In genomic region chr2:158359846-158360245, GRCh38 we compare ENCODE assay signal across 12 cellular contexts.
DNase-seq lines count a peak whose midpoint lies in the region; ATAC-seq and TF ChIP-seq lines count a peak whose summit lies in the region.
"Had no signal": no experiment of that assay in that cellular context is flagged by ENCODE, and none has a peak within 500 bp of the region (broad histone marks: within the 10 kb centered on the region; RNA-seq: fewer than 3 reads in every experiment).

No MANE protein-coding gene starts in this region.

- H3K4me1 ChIP-seq in neural progenitor cell (peaks cover 6% of the 10 kb centered on the region), esophagus muscularis mucosa (no peaks in the 10 kb centered on the region)

- 92% methylated on average over 4 of the region's 4 CpGs for WGBS in esophagus muscularis mucosa

- no peak overlapping the region for H2AFZ ChIP-seq in neural progenitor cell (replicated peaks)

- no peak for TF ChIP-seq CTCF in WTC11 (IDR thresholded peaks at IDR 0.05)
- no peak for TF ChIP-seq CTCF in neural progenitor cell (IDR thresholded peaks at IDR 0.05)
- TF ChIP-seq CTCF in esophagus muscularis mucosa (IDR thresholded peaks at IDR 0.05): no peak

- intact Hi-C loops in activated CD4-positive, alpha-beta T cell treated with anti-CD3 and anti-CD28 coated beads for 36 hours (cut with DNase I, micrococcal nuclease): loop anchor here in 1 of 2 experiments (1.0 kb wide), 1 partner anchor 16 kb away; no protein-coding TSS in a partner anchor
- intact Hi-C loops in posterior vena cava (cut with DNase I): no loop called here
- intact Hi-C loops in esophagus muscularis mucosa (cut with DNase I): no loop called here

- no peaks in the 10 kb centered on the region for H3K36me3 ChIP-seq in neural progenitor cell
- no peaks in the 10 kb centered on the region for H3K36me3 ChIP-seq in esophagus muscularis mucosa

- CTCF ChIA-PET in activated CD4-positive, alpha-beta T cell treated with anti-CD3 and anti-CD28 coated beads for 36 hours (lab: Charles Lee): no interaction called here
- CTCF ChIA-PET in WTC11 (lab: Charles Lee): no interaction called here

- H3F3A ChIP-seq in neural progenitor cell (ENCODE audit: low read depth): no peaks in the 10 kb centered on the region

- no peak for TF ChIP-seq POLR2A in esophagus muscularis mucosa (IDR thresholded peaks at IDR 0.05; ENCODE audit: low read depth)

- H3K27me3 ChIP-seq in neural progenitor cell: no peaks in the 10 kb centered on the region
- no peaks in the 10 kb centered on the region for H3K27me3 ChIP-seq in esophagus muscularis mucosa

- H3K27ac ChIP-seq in neural progenitor cell: peak overlapping the region; percentile 10
- H3K27ac ChIP-seq in esophagus muscularis mucosa (replicated peaks in 1 of 4): no peak overlapping the region

- H3K27me3 Mint-ChIP-seq in activated CD4-positive, alpha-beta T cell treated with anti-CD3 and anti-CD28 coated beads for 36 hours: no peaks in the 10 kb centered on the region
- peaks cover 10% of the 10 kb centered on the region for H3K27me3 Mint-ChIP-seq in WTC11 (ENCODE audit: low read depth)
- no peaks in the 10 kb centered on the region for H3K27me3 Mint-ChIP-seq in neural progenitor cell (ENCODE audit: insufficient read depth, low read depth)
- H3K27me3 Mint-ChIP-seq: natural killer cell treated with Interleukin-12 subunit alpha and Interleukin-12 subunit beta and Interleukin-15 and Interleukin-18, amount 100 ng/mL, for 72 hours had no signal

- H3K4me3 ChIP-seq in neural progenitor cell (no peak overlapping the region), esophagus muscularis mucosa (no peak overlapping the region)

- no peak overlapping the region for H3K9ac ChIP-seq in neural progenitor cell

- no peak overlapping the region for H3K4me3 Mint-ChIP-seq in activated CD4-positive, alpha-beta T cell treated with anti-CD3 and anti-CD28 coated beads for 36 hours
- H3K4me3 Mint-ChIP-seq in WTC11: no peak overlapping the region
- no peak overlapping the region for H3K4me3 Mint-ChIP-seq in neural progenitor cell
- H3K4me3 Mint-ChIP-seq: natural killer cell treated with Interleukin-12 subunit alpha and Interleukin-12 subunit beta and Interleukin-15 and Interleukin-18, amount 100 ng/mL, for 72 hours had no signal

- H3K9me3 Mint-ChIP-seq in activated CD4-positive, alpha-beta T cell treated with anti-CD3 and anti-CD28 coated beads for 36 hours (ENCODE audit: low read depth): peaks cover 2% of the 10 kb centered on the region
- peaks cover 44% of the 10 kb centered on the region for H3K9me3 Mint-ChIP-seq in WTC11
- H3K9me3 Mint-ChIP-seq in neural progenitor cell: peaks cover 26% of the 10 kb centered on the region

- H3K4me2 ChIP-seq in neural progenitor cell: peak overlapping the region; percentile 42

- H4K20me1 ChIP-seq in neural progenitor cell (ENCODE audit: low read depth): no peaks in the 10 kb centered on the region

- no peaks in the 10 kb centered on the region for H3K9me3 ChIP-seq in neural progenitor cell (ENCODE audit: low read depth)
- H3K9me3 ChIP-seq in esophagus muscularis mucosa: peaks cover 0 to 6% (median 0%) of the 10 kb centered on the region in 4 donors

- no peak for TF ChIP-seq EP300 in esophagus muscularis mucosa (IDR thresholded peaks at IDR 0.05)

- H3K4me1 Mint-ChIP-seq in activated CD4-positive, alpha-beta T cell treated with anti-CD3 and anti-CD28 coated beads for 36 hours: no peaks in the 10 kb centered on the region
- peaks cover 13% of the 10 kb centered on the region for H3K4me1 Mint-ChIP-seq in WTC11
- H3K4me1 Mint-ChIP-seq in neural progenitor cell: peaks cover 3% of the 10 kb centered on the region

- DNase-seq in activated CD4-positive, alpha-beta T cell treated with anti-CD3 and anti-CD28 coated beads for 36 hours: peak; percentile 14
- no peak for DNase-seq in activated CD4-positive, alpha-beta T cell treated with anti-CD3 and anti-CD28 coated beads, Interleukin-2, amount 50 U/mL, for 4 hours
- DNase-seq in HT-29 (ENCODE audit: low spot score): peak; percentile 74
- DNase-seq in WTC11 (ENCODE audit: low spot score): peak; percentile 19
- peak; percentile 54 for DNase-seq in neural progenitor cell (ENCODE audit: low spot score)
- no peak for DNase-seq in posterior vena cava (ENCODE audit: low spot score)
- no peak for DNase-seq in DMS 273 treated with DMSO at 0.1 percent for 48 hours (lab: John Stamatoyannopoulos, UW)
- DNase-seq in esophagus muscularis mucosa (ENCODE audit: extremely low spot score): no peak
- DNase-seq: central memory CD4-positive, alpha-beta T cell; NCI-H1436 treated with DMSO at 0.1 percent for 48 hours; SHP77 treated with DMSO at 0.1 percent for 48 hours had no signal

- POLR2A ChIA-PET in activated CD4-positive, alpha-beta T cell treated with anti-CD3 and anti-CD28 coated beads for 36 hours (lab: Charles Lee): no interaction called here
- POLR2A ChIA-PET in WTC11 (lab: Charles Lee): no interaction called here

- no peaks in the 10 kb centered on the region for H3K36me3 Mint-ChIP-seq in activated CD4-positive, alpha-beta T cell treated with anti-CD3 and anti-CD28 coated beads for 36 hours (ENCODE audit: low read depth)
- H3K36me3 Mint-ChIP-seq in WTC11 (peaks cover 20% of the 10 kb centered on the region), neural progenitor cell (no peaks in the 10 kb centered on the region)
- H3K36me3 Mint-ChIP-seq: natural killer cell treated with Interleukin-12 subunit alpha and Interleukin-12 subunit beta and Interleukin-15 and Interleukin-18, amount 100 ng/mL, for 72 hours had no signal

- ATAC-seq in activated CD4-positive, alpha-beta T cell treated with anti-CD3 and anti-CD28 coated beads for 36 hours: no peak
- peak; percentile 86 for ATAC-seq in WTC11
- ATAC-seq: natural killer cell treated with Interleukin-12 subunit alpha and Interleukin-12 subunit beta and Interleukin-15 and Interleukin-18, amount 100 ng/mL, for 72 hours had no signal

- no peak overlapping the region for H3K27ac Mint-ChIP-seq in activated CD4-positive, alpha-beta T cell treated with anti-CD3 and anti-CD28 coated beads for 36 hours
- peak overlapping the region; percentile 78; the same call in 1 of the 2 replicates for H3K27ac Mint-ChIP-seq in WTC11
- H3K27ac Mint-ChIP-seq in neural progenitor cell: no peak overlapping the region
- H3K27ac Mint-ChIP-seq: natural killer cell treated with Interleukin-12 subunit alpha and Interleukin-12 subunit beta and Interleukin-15 and Interleukin-18, amount 100 ng/mL, for 72 hours had no signal

- no peaks in the 10 kb centered on the region for H3K79me2 ChIP-seq in neural progenitor cell (ENCODE audit: low read depth)

TF ChIP-seq in WTC11, 78 proteins besides CTCF, POLR2A, EP300 and RAD21 (continues in another document):
- TF ChIP-seq ATF1 (CRISPR knock-in tag; IDR thresholded peaks at IDR 0.05) (no peak), CREB1 (CRISPR knock-in tag; IDR thresholded peaks at IDR 0.05) (no peak), ZNF671 (CRISPR knock-in tag; IDR thresholded peaks at IDR 0.05) (no peak), ZNF416 (CRISPR knock-in tag; IDR thresholded peaks at IDR 0.05) (no peak), ZNF138 (CRISPR knock-in tag; conservative IDR thresholded peaks at IDR 0.05) (no peak), AR (CRISPR knock-in tag; IDR thresholded peaks at IDR 0.05) (no peak), CBFB (CRISPR knock-in tag; IDR thresholded peaks at IDR 0.05; ENCODE audit: low read depth) (no peak), ESRRA (CRISPR knock-in tag; IDR thresholded peaks at IDR 0.05; ENCODE audit: borderline replicate concordance) (no peak), HMGA2 (CRISPR knock-in tag; IDR thresholded peaks at IDR 0.05) (no peak)
- TF ChIP-seq, protein P1, sequence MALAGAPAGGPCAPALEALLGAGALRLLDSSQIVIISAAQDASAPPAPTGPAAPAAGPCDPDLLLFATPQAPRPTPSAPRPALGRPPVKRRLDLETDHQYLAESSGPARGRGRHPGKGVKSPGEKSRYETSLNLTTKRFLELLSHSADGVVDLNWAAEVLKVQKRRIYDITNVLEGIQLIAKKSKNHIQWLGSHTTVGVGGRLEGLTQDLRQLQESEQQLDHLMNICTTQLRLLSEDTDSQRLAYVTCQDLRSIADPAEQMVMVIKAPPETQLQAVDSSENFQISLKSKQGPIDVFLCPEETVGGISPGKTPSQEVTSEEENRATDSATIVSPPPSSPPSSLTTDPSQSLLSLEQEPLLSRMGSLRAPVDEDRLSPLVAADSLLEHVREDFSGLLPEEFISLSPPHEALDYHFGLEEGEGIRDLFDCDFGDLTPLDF (CRISPR knock-in tag; IDR thresholded peaks at IDR 0.05): no peak
- TF ChIP-seq, protein P2, sequence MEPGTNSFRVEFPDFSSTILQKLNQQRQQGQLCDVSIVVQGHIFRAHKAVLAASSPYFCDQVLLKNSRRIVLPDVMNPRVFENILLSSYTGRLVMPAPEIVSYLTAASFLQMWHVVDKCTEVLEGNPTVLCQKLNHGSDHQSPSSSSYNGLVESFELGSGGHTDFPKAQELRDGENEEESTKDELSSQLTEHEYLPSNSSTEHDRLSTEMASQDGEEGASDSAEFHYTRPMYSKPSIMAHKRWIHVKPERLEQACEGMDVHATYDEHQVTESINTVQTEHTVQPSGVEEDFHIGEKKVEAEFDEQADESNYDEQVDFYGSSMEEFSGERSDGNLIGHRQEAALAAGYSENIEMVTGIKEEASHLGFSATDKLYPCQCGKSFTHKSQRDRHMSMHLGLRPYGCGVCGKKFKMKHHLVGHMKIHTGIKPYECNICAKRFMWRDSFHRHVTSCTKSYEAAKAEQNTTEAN (CRISPR knock-in tag; IDR thresholded peaks at IDR 0.05): no peak

Comparison
In these comparisons a context has a peak if more than half of its experiments do, and no peak if none do; other contexts are left out.
1. DNase-seq: peak in activated CD4-positive, alpha-beta T cell treated with anti-CD3 and anti-CD28 coated beads for 36 hours (single experiment), HT-29 (single experiment), WTC11 (single experiment) and neural progenitor cell (single experiment); none in activated CD4-positive, alpha-beta T cell treated with anti-CD3 and anti-CD28 coated beads, Interleukin-2, amount 50 U/mL, for 4 hours (0 of 2), posterior vena cava (single experiment), DMS 273 treated with DMSO at 0.1 percent for 48 hours (single experiment) and esophagus muscularis mucosa (single experiment).